In genomic region chr3:140629351-140630137, GRCh38 we compare ENCODE assay signal across 13 cellular contexts. TPM values are rescaled to one million over a fixed set of nuclear protein-coding genes. Genes with fewer than 3 reads are reported as not detected.
DNase-seq lines count a peak whose midpoint lies in the region; ATAC-seq and TF ChIP-seq lines count a peak whose summit lies in the region.
"Had no signal": no experiment of that assay in that cellular context is flagged by ENCODE, and none has a peak within 500 bp of the region (broad histone marks: within the 10 kb centered on the region; RNA-seq: fewer than 3 reads in every experiment).

No MANE protein-coding gene starts in this region.

- H3K27me3 ChIP-seq in SJSA1 (replicated peaks): no peaks in the 10 kb centered on the region

- no peaks in the 10 kb centered on the region for H3K36me3 ChIP-seq in SJSA1
- H3K36me3 ChIP-seq: prostate gland had no signal

- POLR2A ChIA-PET in activated CD8-positive, alpha-beta T cell treated with anti-CD3 and anti-CD28 coated beads, Interleukin-2, amount 10 ng/mL, durations not matched to agents 7 days and 5 days (lab: Charles Lee): no interaction called here

- no peak overlapping the region for H3K27ac Mint-ChIP-seq in activated CD8-positive, alpha-beta T cell treated with anti-CD3 and anti-CD28 coated beads, Interleukin-2, amount 10 ng/mL, durations not matched to agents 7 days and 5 days
- H3K27ac Mint-ChIP-seq: activated naive CD8-positive, alpha-beta T cell treated with anti-CD3 and anti-CD28 coated beads, Interleukin-2, amount 10 ng/mL, durations not matched to agents 7 days and 5 days had no signal

- no peaks in the 10 kb centered on the region for H3K36me3 Mint-ChIP-seq in activated CD8-positive, alpha-beta T cell treated with anti-CD3 and anti-CD28 coated beads, Interleukin-2, amount 10 ng/mL, durations not matched to agents 7 days and 5 days (ENCODE audit: low read depth)
- H3K36me3 Mint-ChIP-seq: activated naive CD8-positive, alpha-beta T cell treated with anti-CD3 and anti-CD28 coated beads, Interleukin-2, amount 10 ng/mL, durations not matched to agents 7 days and 5 days had no signal

- DNase-seq in GM04503 (ENCODE audit: low read depth) (peak; percentile 0), SJSA1 (ENCODE audit: low read depth in 1 of 2, low spot score in 2 of 2) (peak in 1 of 2 experiments; percentile 84), fibroblast of pulmonary artery (ENCODE audit: low read depth) (peak; percentile 81), skeletal muscle cell (ENCODE audit: low read depth) (peak; percentile 94), Right ventricle myocardium inferior (ENCODE audit: missing footprints) (no peak), T-helper 9 cell (no peak), NCI-H2107 treated with DMSO at 0.1 percent for 48 hours (lab: John Stamatoyannopoulos, UW; ENCODE audit: unreplicated experiment) (no peak)
- no peak for DNase-seq in activated CD8-positive, alpha-beta T cell treated with anti-CD3 and anti-CD28 coated beads, Interleukin-2, amount 10 ng/mL, durations not matched to agents 7 days and 5 days
- DNase-seq: activated CD4-positive, alpha-beta T cell treated with anti-CD3 and anti-CD28 coated beads, Interleukin-2, amount 50 U/mL, for 1 hour; activated naive CD8-positive, alpha-beta T cell treated with anti-CD3 and anti-CD28 coated beads, Interleukin-2, amount 10 ng/mL, durations not matched to agents 7 days and 5 days; NCI-H2081 had no signal

- no peaks in the 10 kb centered on the region for H3K9me3 ChIP-seq in SJSA1 (replicated peaks)
- H3K9me3 ChIP-seq: prostate gland had no signal

- no peak for TF ChIP-seq CTCF in fibroblast of pulmonary artery (IDR thresholded peaks at IDR 0.05; ENCODE audit: low read length, missing control alignments)

- H3K4me3 Mint-ChIP-seq in activated CD8-positive, alpha-beta T cell treated with anti-CD3 and anti-CD28 coated beads, Interleukin-2, amount 10 ng/mL, durations not matched to agents 7 days and 5 days: no peak overlapping the region
- H3K4me3 Mint-ChIP-seq: activated naive CD8-positive, alpha-beta T cell treated with anti-CD3 and anti-CD28 coated beads, Interleukin-2, amount 10 ng/mL, durations not matched to agents 7 days and 5 days had no signal

- peak overlapping the region; percentile 64 for H3K27ac ChIP-seq in SJSA1
- H3K27ac ChIP-seq: prostate gland had no signal

- intact Hi-C loops in Right ventricle myocardium inferior (cut with DNase I): no loop called here

- H3K4me1 ChIP-seq in SJSA1 (replicated peaks): peaks cover 21% of the 10 kb centered on the region
- H3K4me1 ChIP-seq: prostate gland had no signal

- H3K9me3 Mint-ChIP-seq in activated CD8-positive, alpha-beta T cell treated with anti-CD3 and anti-CD28 coated beads, Interleukin-2, amount 10 ng/mL, durations not matched to agents 7 days and 5 days (ENCODE audit: insufficient read depth): no peaks in the 10 kb centered on the region

- H3K4me3 ChIP-seq in SJSA1 (no peak overlapping the region), fibroblast of pulmonary artery (replicated peaks; ENCODE audit: low read depth, low read length) (no peak overlapping the region), skeletal muscle cell (ENCODE audit: low read depth, low read length) (no peak overlapping the region)
- H3K4me3 ChIP-seq: prostate gland had no signal

- no peaks in the 10 kb centered on the region for H3K4me1 Mint-ChIP-seq in activated CD8-positive, alpha-beta T cell treated with anti-CD3 and anti-CD28 coated beads, Interleukin-2, amount 10 ng/mL, durations not matched to agents 7 days and 5 days (ENCODE audit: low read depth)
- H3K4me1 Mint-ChIP-seq: activated naive CD8-positive, alpha-beta T cell treated with anti-CD3 and anti-CD28 coated beads, Interleukin-2, amount 10 ng/mL, durations not matched to agents 7 days and 5 days had no signal

- ATAC-seq in Right ventricle myocardium inferior: no peak
- no peak for ATAC-seq in activated CD8-positive, alpha-beta T cell treated with anti-CD3 and anti-CD28 coated beads, Interleukin-2, amount 10 ng/mL, durations not matched to agents 7 days and 5 days
- ATAC-seq: left lobe of liver had no signal

- CTCF ChIA-PET in activated CD8-positive, alpha-beta T cell treated with anti-CD3 and anti-CD28 coated beads, Interleukin-2, amount 10 ng/mL, durations not matched to agents 7 days and 5 days (lab: Charles Lee): no interaction called here

- no peaks in the 10 kb centered on the region for H3K27me3 Mint-ChIP-seq in activated CD8-positive, alpha-beta T cell treated with anti-CD3 and anti-CD28 coated beads, Interleukin-2, amount 10 ng/mL, durations not matched to agents 7 days and 5 days (ENCODE audit: low read depth)
- H3K27me3 Mint-ChIP-seq: activated naive CD8-positive, alpha-beta T cell treated with anti-CD3 and anti-CD28 coated beads, Interleukin-2, amount 10 ng/mL, durations not matched to agents 7 days and 5 days had no signal

RNA-seq across cellular contexts. Expression of gene TRIM42, which starts 48.3 kb away (rescaled TPM):
- total RNA-seq in SJSA1 (2014; rRNA removed; shearing (Covaris generic)): not detected in 2 replicates
- not detected for total RNA-seq in Right ventricle myocardium inferior
- total RNA-seq in activated CD8-positive, alpha-beta T cell treated with anti-CD3 and anti-CD28 coated beads, Interleukin-2, amount 10 ng/mL, durations not matched to agents 7 days and 5 days: not detected
- total RNA-seq: activated naive CD8-positive, alpha-beta T cell treated with anti-CD3 and anti-CD28 coated beads, Interleukin-2, amount 10 ng/mL, durations not matched to agents 7 days and 5 days; left lobe of liver had no signal

Comparison
In these comparisons a context has a peak if more than half of its experiments do, and no peak if none do; other contexts are left out.
1. DNase-seq: peak in GM04503 (single experiment), fibroblast of pulmonary artery (single experiment) and skeletal muscle cell (single experiment); none in Right ventricle myocardium inferior (single experiment), T-helper 9 cell (single experiment), NCI-H2107 treated with DMSO at 0.1 percent for 48 hours (single experiment) and activated CD8-positive, alpha-beta T cell treated with anti-CD3 and anti-CD28 coated beads, Interleukin-2, amount 10 ng/mL, durations not matched to agents 7 days and 5 days (single experiment).